Comparison of ENCODE assay signal across 8 cellular contexts in the genomic region with DNA sequence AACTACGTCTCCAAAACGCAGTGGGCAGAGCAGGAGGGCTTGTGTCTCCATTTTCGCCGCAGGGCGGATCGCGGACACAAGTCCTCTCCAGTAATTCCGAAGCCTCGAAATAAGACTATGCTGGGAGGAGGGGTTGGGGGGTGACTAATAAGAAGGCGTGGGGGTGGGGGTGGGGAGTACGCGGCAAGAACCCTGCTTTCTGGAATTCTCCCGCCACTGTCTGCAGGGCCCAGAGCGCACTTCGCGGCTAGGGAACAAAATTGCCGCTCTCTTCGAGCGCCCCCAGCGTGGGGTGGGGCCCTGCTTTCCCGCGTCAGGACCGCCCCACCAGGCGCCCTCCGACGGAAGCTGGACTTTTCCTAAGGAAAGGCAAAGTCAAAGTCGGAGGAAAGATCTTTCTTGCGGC. TPM values are rescaled to one million over a fixed set of nuclear protein-coding genes. Genes with fewer than 3 reads are reported as not detected.
DNase-seq lines count a peak whose midpoint lies in the region; ATAC-seq and TF ChIP-seq lines count a peak whose summit lies in the region.

No MANE protein-coding gene starts in this region.

- CTCF ChIA-PET in CD4-positive, alpha-beta memory T cell (lab: Charles Lee; ENCODE audit: partially characterized antibody), result interaction anchor here (1.8 kb wide), 1 partner anchor 270 kb away, joined by 6 read pairs; no protein-coding TSS in a partner anchor
- CTCF ChIA-PET in WTC11 (lab: Charles Lee), result interaction anchor here (1.1 to 3.0 kb wide), 2 partner anchors 14 to 948 kb away, joined by 6 to 10 read pairs; no protein-coding TSS in a partner anchor
- CTCF ChIA-PET in CD8-positive, alpha-beta T cell (lab: Charles Lee), result no interaction called here

- H3K4me1 Mint-ChIP-seq in CD4-positive, alpha-beta memory T cell, result peaks cover 21 to 50% (median 31%) of the 10 kb centered on the region in 4 donors
- H3K4me1 Mint-ChIP-seq in WTC11 (peaks cover 37% of the 10 kb centered on the region), progenitor cell of endocrine pancreas (ENCODE audit: low read depth) (peaks cover 8% of the 10 kb centered on the region)
- peaks cover 43% of the 10 kb centered on the region for H3K4me1 Mint-ChIP-seq in CD8-positive, alpha-beta T cell (ENCODE audit: low read depth)

- H3K36me3 Mint-ChIP-seq in CD4-positive, alpha-beta memory T cell, result peaks cover 4% of the 10 kb centered on the region in 2 donors
- H3K36me3 Mint-ChIP-seq in WTC11, result peaks cover 4% of the 10 kb centered on the region
- H3K36me3 Mint-ChIP-seq in progenitor cell of endocrine pancreas (ENCODE audit: insufficient read depth), result peaks cover 22% of the 10 kb centered on the region
- peaks cover under 1% of the 10 kb centered on the region for H3K36me3 Mint-ChIP-seq in CD8-positive, alpha-beta T cell

- TF ChIP-seq CTCF in WTC11 (IDR thresholded peaks at IDR 0.05), result no peak
- no peak for TF ChIP-seq CTCF in cardiac muscle cell (IDR thresholded peaks at IDR 0.05; ENCODE audit: low read depth, low read length)
- TF ChIP-seq CTCF in progenitor cell of endocrine pancreas (IDR thresholded peaks at IDR 0.05; ENCODE audit: unreplicated experiment), result no peak
- TF ChIP-seq CTCF in CD8-positive, alpha-beta T cell (IDR thresholded peaks at IDR 0.05), result no peak

- ATAC-seq in WTC11 (peak; percentile 12), GM18498 (IDR thresholded peaks at IDR 0.05; ENCODE audit: unreplicated experiment) (no peak)
- ATAC-seq in CD8-positive, alpha-beta T cell, result no peak

- POLR2A ChIA-PET in CD4-positive, alpha-beta memory T cell (lab: Charles Lee; ENCODE audit: partially characterized antibody), result interaction anchor here (1.1 to 1.7 kb wide), 3 partner anchors 14 to 80 kb away, joined by 3 to 7 read pairs (median 6); no protein-coding TSS in a partner anchor
- POLR2A ChIA-PET in WTC11 (lab: Charles Lee), result interaction anchor here (0.6 kb wide), 1 partner anchor 124 kb away, joined by 5 read pairs; no protein-coding TSS in a partner anchor
- POLR2A ChIA-PET in CD8-positive, alpha-beta T cell (lab: Charles Lee), result no interaction called here

- no peaks in the 10 kb centered on the region for H3K9me3 ChIP-seq in CD4-positive, alpha-beta memory T cell (ENCODE audit: control insufficient read depth in 1 of 2, low read length in 2 of 2)
- H3K9me3 ChIP-seq in cardiac muscle cell (ENCODE audit: low read depth), result no peaks in the 10 kb centered on the region
- H3K9me3 ChIP-seq in CD8-positive, alpha-beta T cell (ENCODE audit: low read length), result no peaks in the 10 kb centered on the region

- no peak overlapping the region for H3K4me3 ChIP-seq in CD4-positive, alpha-beta memory T cell (ENCODE audit: low read length in 2 of 2)
- H3K4me3 ChIP-seq in cardiac muscle cell, result peak overlapping the region; percentile 21
- H3K4me3 ChIP-seq in CD8-positive, alpha-beta T cell (ENCODE audit: low read depth, low read length), result no peak overlapping the region

- H3K9me3 Mint-ChIP-seq in CD4-positive, alpha-beta memory T cell, result peaks cover 0 to 7% (median 0%) of the 10 kb centered on the region in 8 donors
- H3K9me3 Mint-ChIP-seq in WTC11 (peaks cover 4% of the 10 kb centered on the region; the same call in 1 of the 2 replicates), progenitor cell of endocrine pancreas (ENCODE audit: low read depth) (no peaks in the 10 kb centered on the region)
- no peaks in the 10 kb centered on the region for H3K9me3 Mint-ChIP-seq in CD8-positive, alpha-beta T cell

- intact Hi-C loops in CD4-positive, alpha-beta memory T cell (cut with micrococcal nuclease), result no loop called here
- intact Hi-C loops in CD8-positive, alpha-beta T cell (cut with DNase I, micrococcal nuclease), result no loop called here

- H3K4me3 Mint-ChIP-seq in CD4-positive, alpha-beta memory T cell, result peak overlapping the region in 6 of 8 donors; percentile 27 to 85 (median 79)
- H3K4me3 Mint-ChIP-seq in WTC11 (peak overlapping the region; percentile 62), progenitor cell of endocrine pancreas (ENCODE audit: low read depth) (peak overlapping the region; percentile 78)
- H3K4me3 Mint-ChIP-seq in CD8-positive, alpha-beta T cell, result no peak overlapping the region

- H3K4me1 ChIP-seq in CD4-positive, alpha-beta memory T cell (ENCODE audit: insufficient read depth, low read length), result peaks cover 36% of the 10 kb centered on the region
- H3K4me1 ChIP-seq in cardiac muscle cell (ENCODE audit: low read depth), result peaks cover 11% of the 10 kb centered on the region
- H3K4me1 ChIP-seq in CD8-positive, alpha-beta T cell (ENCODE audit: insufficient read depth, low read length), result peaks cover 34% of the 10 kb centered on the region

- H3K27me3 ChIP-seq in CD4-positive, alpha-beta memory T cell (ENCODE audit: insufficient read depth, low read length), result peaks cover 36% of the 10 kb centered on the region
- H3K27me3 ChIP-seq in cardiac muscle cell, result peaks cover 98% of the 10 kb centered on the region
- H3K27me3 ChIP-seq in CD8-positive, alpha-beta T cell (ENCODE audit: insufficient read depth, low read length), result peaks cover 37% of the 10 kb centered on the region

- peak in 1 of 5 donors; percentile 17 for DNase-seq in CD4-positive, alpha-beta memory T cell
- DNase-seq in WTC11 (ENCODE audit: low spot score) (peak; percentile 55), cardiac muscle cell (ENCODE audit: low read depth in 1 of 2, low spot score in 1 of 2) (peak; percentile 44 to 51), progenitor cell of endocrine pancreas (ENCODE audit: low spot score, unreplicated experiment) (no peak), NCI-H510A treated with DMSO at 0.1 percent for 48 hours (lab: John Stamatoyannopoulos, UW) (no peak)
- DNase-seq in stimulated activated CD4-positive, alpha-beta T cell treated with anti-CD3 and anti-CD28 coated beads, Interleukin-2, amount 100 ng/mL, for 48 hours, result no peak
- DNase-seq in CD8-positive, alpha-beta T cell, result no peak

- peak overlapping the region in 1 of 7 donors; percentile 86 for H3K27ac Mint-ChIP-seq in CD4-positive, alpha-beta memory T cell
- H3K27ac Mint-ChIP-seq in WTC11 (no peak overlapping the region), progenitor cell of endocrine pancreas (no peak overlapping the region)
- no peak overlapping the region for H3K27ac Mint-ChIP-seq in CD8-positive, alpha-beta T cell

- no peak overlapping the region for H3K27ac ChIP-seq in CD4-positive, alpha-beta memory T cell (ENCODE audit: low read depth, low read length)
- H3K27ac ChIP-seq in cardiac muscle cell, result no peak overlapping the region
- no peak overlapping the region for H3K27ac ChIP-seq in CD8-positive, alpha-beta T cell (ENCODE audit: low read depth, low read length)

- H3K36me3 ChIP-seq in CD4-positive, alpha-beta memory T cell (ENCODE audit: insufficient read depth, low read length), result no peaks in the 10 kb centered on the region
- H3K36me3 ChIP-seq in cardiac muscle cell, result no peaks in the 10 kb centered on the region
- H3K36me3 ChIP-seq in CD8-positive, alpha-beta T cell (ENCODE audit: insufficient read depth, low read length), result no peaks in the 10 kb centered on the region

- peaks cover 47 to 60% of the 10 kb centered on the region in 2 donors for H3K27me3 Mint-ChIP-seq in CD4-positive, alpha-beta memory T cell
- peaks cover 93% of the 10 kb centered on the region for H3K27me3 Mint-ChIP-seq in WTC11 (ENCODE audit: low read depth)
- peaks cover 59% of the 10 kb centered on the region for H3K27me3 Mint-ChIP-seq in progenitor cell of endocrine pancreas
- H3K27me3 Mint-ChIP-seq in CD8-positive, alpha-beta T cell (ENCODE audit: low read depth), result peaks cover 78% of the 10 kb centered on the region

TF ChIP-seq in WTC11, 78 proteins besides CTCF, POLR2A, EP300 and RAD21:
- TF ChIP-seq ATF1 (CRISPR knock-in tag; IDR thresholded peaks at IDR 0.05) (no peak), SP1 (CRISPR knock-in tag; conservative IDR thresholded peaks at IDR 0.05) (peak; percentile 20; the same call in 1 of the 2 replicates), ZNF232 (CRISPR knock-in tag; IDR thresholded peaks at IDR 0.05) (0 out of 2 replicates have a peak, but pooled peaks have one; percentile 34)
- TF ChIP-seq, protein P1, sequence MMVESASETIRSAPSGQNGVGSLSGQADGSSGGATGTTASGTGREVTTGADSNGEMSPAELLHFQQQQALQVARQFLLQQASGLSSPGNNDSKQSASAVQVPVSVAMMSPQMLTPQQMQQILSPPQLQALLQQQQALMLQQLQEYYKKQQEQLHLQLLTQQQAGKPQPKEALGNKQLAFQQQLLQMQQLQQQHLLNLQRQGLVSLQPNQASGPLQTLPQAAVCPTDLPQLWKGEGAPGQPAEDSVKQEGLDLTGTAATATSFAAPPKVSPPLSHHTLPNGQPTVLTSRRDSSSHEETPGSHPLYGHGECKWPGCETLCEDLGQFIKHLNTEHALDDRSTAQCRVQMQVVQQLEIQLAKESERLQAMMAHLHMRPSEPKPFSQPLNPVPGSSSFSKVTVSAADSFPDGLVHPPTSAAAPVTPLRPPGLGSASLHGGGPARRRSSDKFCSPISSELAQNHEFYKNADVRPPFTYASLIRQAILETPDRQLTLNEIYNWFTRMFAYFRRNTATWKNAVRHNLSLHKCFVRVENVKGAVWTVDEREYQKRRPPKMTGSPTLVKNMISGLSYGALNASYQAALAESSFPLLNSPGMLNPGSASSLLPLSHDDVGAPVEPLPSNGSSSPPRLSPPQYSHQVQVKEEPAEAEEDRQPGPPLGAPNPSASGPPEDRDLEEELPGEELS (CRISPR knock-in tag; IDR thresholded peaks at IDR 0.05), result peak; percentile 43; the same call in 1 of the 2 replicates

RNA-seq across cellular contexts. Expression of gene NR4A2, which starts 12.0 kb away (rescaled TPM):
- total RNA-seq in CD4-positive, alpha-beta memory T cell, result 1 to 10 TPM; 2.1 TPM
- polyA plus RNA-seq in CD4-positive, alpha-beta memory T cell, result 10 to 100 TPM in 1 of 2 donors, 1 to 10 TPM in 1; 9.4 to 18.3 TPM
- total RNA-seq in WTC11 (2021) (0.66 to 0.69 TPM (median 0.66 TPM) in 3 replicates), cardiac muscle cell (0.04 and 0.36 TPM in 2 replicates), progenitor cell of endocrine pancreas (7.9 and 8.3 TPM in 2 replicates)
- polyA plus RNA-seq in cardiac muscle cell, result 0.17 and 0.35 TPM in 2 replicates
- total RNA-seq in CD8-positive, alpha-beta T cell, result 100 to 1,000 TPM; 777 to 796 TPM

Comparison
In these comparisons a context has a peak if more than half of its experiments do, and no peak if none do; other contexts are left out.
1. DNase-seq: peak in WTC11 (single experiment) and cardiac muscle cell (2 of 2); none in progenitor cell of endocrine pancreas (single experiment), NCI-H510A treated with DMSO at 0.1 percent for 48 hours (single experiment), stimulated activated CD4-positive, alpha-beta T cell treated with anti-CD3 and anti-CD28 coated beads, Interleukin-2, amount 100 ng/mL, for 48 hours (0 of 2) and CD8-positive, alpha-beta T cell (0 of 7).
2. RNA of gene NR4A2, which starts 12.0 kb away (total RNA-seq): 777 to 796 TPM in CD8-positive, alpha-beta T cell; 7.9 to 8.3 TPM in progenitor cell of endocrine pancreas, 2.1 TPM in CD4-positive, alpha-beta memory T cell, 0.66 to 0.69 TPM in WTC11 and 0.04 to 0.36 TPM in cardiac muscle cell; every median in the first group is over 10 times any median in the second.